Comparison of ENCODE assay signal across 9 cellular contexts in genomic region chr12:130879212-130879686, GRCh38. TPM values are rescaled to one million over a fixed set of nuclear protein-coding genes. Genes with fewer than 3 reads are reported as not detected.
DNase-seq lines count a peak whose midpoint lies in the region; ATAC-seq, FAIRE-seq and TF ChIP-seq lines count a peak whose summit lies in the region.
"Had no signal": no experiment of that assay in that cellular context is flagged by ENCODE, and none has a peak within 500 bp of the region (broad histone marks: within the 10 kb centered on the region; RNA-seq: fewer than 3 reads in every experiment).

No MANE protein-coding gene starts in this region.

- BruUV-seq in PC-9 (replicated peaks; lab: Mats Ljungman, UMichigan), result no TSS peak

- ATAC-seq in GM19397 (IDR thresholded peaks at IDR 0.05; ENCODE audit: unreplicated experiment) (peak; percentile 61), HG03196 (IDR thresholded peaks at IDR 0.05; ENCODE audit: unreplicated experiment) (peak; percentile 66)

- H2AFZ ChIP-seq in PC-9, result no peak overlapping the region

- peaks cover 2% of the 10 kb centered on the region; the same call in 1 of the 2 replicates for H3K79me2 ChIP-seq in PC-9 (ENCODE audit: low read depth)

- H3K27me3 ChIP-seq in PC-9 (ENCODE audit: insufficient read depth, low read depth) (no peaks in the 10 kb centered on the region; the same call in 1 of the 2 replicates), tibial nerve (no peaks in the 10 kb centered on the region)

- FAIRE-seq in GM12892 (lab: Jason Lieb, UNC) (no peak), frontal cortex (lab: Jason Lieb, UNC) (no peak)

- peaks cover 37% of the 10 kb centered on the region for H4K20me1 ChIP-seq in PC-9 (ENCODE audit: insufficient read depth)

- TF ChIP-seq EP300 in tibial nerve (IDR thresholded peaks at IDR 0.05), result no peak

- DNase-seq in GM12892 (ENCODE audit: insufficient read length) (peak; percentile 48), frontal cortex (ENCODE audit: low spot score in 2 of 2) (no peak), PC-9 (no peak), AG20443 (ENCODE audit: low spot score) (no peak), tibial nerve (ENCODE audit: low spot score in 2 of 2) (no peak)
- no peak for DNase-seq in activated naive CD8-positive, alpha-beta T cell treated with anti-CD3 and anti-CD28 coated beads for 36 hours

- H3K36me3 ChIP-seq in PC-9 (ENCODE audit: low read depth) (peaks cover 31% of the 10 kb centered on the region), tibial nerve (peaks cover 0 to 49% (median 22%) of the 10 kb centered on the region in 3 donors)

- H3K4me2 ChIP-seq in PC-9, result no peak overlapping the region

- H3K4me1 ChIP-seq in PC-9 (replicated peaks; ENCODE audit: insufficient read depth) (peaks cover 2% of the 10 kb centered on the region; the same call in 1 of the 2 replicates), tibial nerve (peaks cover 0 to 13% (median 3%) of the 10 kb centered on the region in 4 donors)

- H3K27ac ChIP-seq in PC-9, result no peak overlapping the region
- H3K27ac ChIP-seq in tibial nerve, result peak overlapping the region in 1 of 4 donors; percentile 55
- H3K27ac ChIP-seq: skin epidermis had no signal

- H3F3A ChIP-seq in PC-9 (ENCODE audit: insufficient read depth, low read depth), result peaks cover 44% of the 10 kb centered on the region

- H3K4me3 ChIP-seq in PC-9 (no peak overlapping the region), tibial nerve (no peak overlapping the region)

- H3K4me3 Mint-ChIP-seq in activated naive CD8-positive, alpha-beta T cell treated with anti-CD3 and anti-CD28 coated beads for 36 hours, result peak overlapping the region; percentile 13

- WGBS in tibial nerve, 2 donors, result 82 to 90% methylated on average over 13 of the region's 13 CpGs

- intact Hi-C loops in PC-9 (cut with micrococcal nuclease; ENCODE audit: unreplicated experiment), result no loop called here

- H3K9me3 ChIP-seq in PC-9 (ENCODE audit: insufficient read depth, low read depth) (no peaks in the 10 kb centered on the region), tibial nerve (no peaks in the 10 kb centered on the region)

- TF ChIP-seq CTCF in PC-9 (conservative IDR thresholded peaks at IDR 0.05) (no peak), tibial nerve (IDR thresholded peaks at IDR 0.05) (no peak)

- H3K4me1 Mint-ChIP-seq in activated naive CD8-positive, alpha-beta T cell treated with anti-CD3 and anti-CD28 coated beads for 36 hours, result peaks cover 47% of the 10 kb centered on the region

- no peaks in the 10 kb centered on the region for H3K9me2 ChIP-seq in PC-9 (ENCODE audit: insufficient read depth)

- peak overlapping the region; percentile 75 for H3K27ac Mint-ChIP-seq in activated naive CD8-positive, alpha-beta T cell treated with anti-CD3 and anti-CD28 coated beads for 36 hours

- TF ChIP-seq POLR2A in GM12892 (IDR thresholded peaks at IDR 0.05; ENCODE audit: low read depth, low read length) (peak; percentile 57; the same call in 1 of the 2 replicates), tibial nerve (IDR thresholded peaks at IDR 0.05) (no peak)

- peaks cover 34% of the 10 kb centered on the region for H3K36me3 Mint-ChIP-seq in activated naive CD8-positive, alpha-beta T cell treated with anti-CD3 and anti-CD28 coated beads for 36 hours

- CTCF ChIA-PET in PC-9 (lab: Charles Lee), result no interaction called here

- no peaks in the 10 kb centered on the region for H3K9me3 Mint-ChIP-seq in activated naive CD8-positive, alpha-beta T cell treated with anti-CD3 and anti-CD28 coated beads for 36 hours

- H3K27me3 Mint-ChIP-seq in activated naive CD8-positive, alpha-beta T cell treated with anti-CD3 and anti-CD28 coated beads for 36 hours, result no peaks in the 10 kb centered on the region

- POLR2A ChIA-PET in PC-9 (lab: Charles Lee; ENCODE audit: unreplicated experiment), result interaction anchor here (0.5 kb wide), 1 partner anchor 16 kb away, joined by 3 read pairs; no protein-coding TSS in a partner anchor

RNA-seq across cellular contexts. Expression of gene RAN, which starts 7.4 kb away (rescaled TPM):
- polyA plus RNA-seq in GM12892 (2012; ENCODE audit: missing spikeins), result 1,760 TPM
- 1,000 to 10,000 TPM; 2,531 to 2,575 TPM for total RNA-seq in activated naive CD8-positive, alpha-beta T cell treated with anti-CD3 and anti-CD28 coated beads for 36 hours
- total RNA-seq in frontal cortex (447 TPM), PC-9 (2021) (894 and 1,079 TPM in 2 replicates), tibial nerve (100 to 1,000 TPM; 105 to 155 (median 124) TPM)

RNA-seq across cellular contexts. Expression of gene STX2, which starts 40.2 kb away (rescaled TPM):
- polyA plus RNA-seq in GM12892 (2012; ENCODE audit: missing spikeins), result 13.8 TPM
- total RNA-seq in activated naive CD8-positive, alpha-beta T cell treated with anti-CD3 and anti-CD28 coated beads for 36 hours, result 10 to 100 TPM; 13.8 to 14.0 TPM
- total RNA-seq in frontal cortex (21.2 TPM), PC-9 (2021) (8.2 and 9.7 TPM in 2 replicates), tibial nerve (10 to 100 TPM; 26.3 to 44.8 (median 33.6) TPM)
